ENCODE assay signal across 9 cellular contexts in genomic region chr7:128387663-128388485, GRCh38. TPM values are rescaled to one million over a fixed set of nuclear protein-coding genes. Genes with fewer than 3 reads are reported as not detected.
DNase-seq lines count a peak whose midpoint lies in the region; TF ChIP-seq lines count a peak whose summit lies in the region.
"Had no signal": no experiment of that assay in that cellular context is flagged by ENCODE, and none has a peak within 500 bp of the region (broad histone marks: within the 10 kb centered on the region; RNA-seq: fewer than 3 reads in every experiment).

No MANE protein-coding gene starts in this region.

- no peaks in the 10 kb centered on the region for H3K27me3 ChIP-seq in CD8-positive, alpha-beta memory T cell (ENCODE audit: insufficient read depth, low read length, poor library complexity, severe bottlenecking)
- H3K27me3 ChIP-seq in vagina = no peaks in the 10 kb centered on the region

- DNase-seq in CD8-positive, alpha-beta memory T cell = peak; percentile 42 to 69 (median 52)
- DNase-seq in GM20000 (ENCODE audit: low spot score) (peak; percentile 89), LHCN-M2 (ENCODE audit: low read depth) (peak; percentile 74), SK-MEL-5 (ENCODE audit: low read depth, low spot score) (peak; percentile 92), glutamatergic neuron (peak; percentile 91), posterior cingulate gyrus (peak; percentile 71 to 98 (median 88)), vagina (ENCODE audit: extremely low spot score in 2 of 2) (no peak)
- DNase-seq in activated naive CD4-positive, alpha-beta T cell treated with anti-CD3 and anti-CD28 coated beads for 36 hours = peak; percentile 80

- H3K4me1 Mint-ChIP-seq in CD8-positive, alpha-beta memory T cell = peaks cover 0 to 4% (median 0%) of the 10 kb centered on the region in 3 donors
- no peaks in the 10 kb centered on the region for H3K4me1 Mint-ChIP-seq in activated naive CD4-positive, alpha-beta T cell treated with anti-CD3 and anti-CD28 coated beads for 36 hours (ENCODE audit: low read depth)
- no peaks in the 10 kb centered on the region for H3K4me1 Mint-ChIP-seq in glutamatergic neuron (ENCODE audit: low read depth, unreplicated experiment)

- no peaks in the 10 kb centered on the region for H3K27me3 Mint-ChIP-seq in CD8-positive, alpha-beta memory T cell
- no peaks in the 10 kb centered on the region for H3K27me3 Mint-ChIP-seq in activated naive CD4-positive, alpha-beta T cell treated with anti-CD3 and anti-CD28 coated beads for 36 hours (ENCODE audit: low read depth)
- H3K27me3 Mint-ChIP-seq in glutamatergic neuron (ENCODE audit: unreplicated experiment) = peaks cover 3% of the 10 kb centered on the region

- H3K27ac ChIP-seq in CD8-positive, alpha-beta memory T cell (ENCODE audit: low read depth, low read length) = no peak overlapping the region
- no peak overlapping the region for H3K27ac ChIP-seq in vagina

- H3K4me3 Mint-ChIP-seq in CD8-positive, alpha-beta memory T cell = peak overlapping the region in 1 of 7 donors; percentile 36
- H3K4me3 Mint-ChIP-seq in activated naive CD4-positive, alpha-beta T cell treated with anti-CD3 and anti-CD28 coated beads for 36 hours = no peak overlapping the region
- peak overlapping the region; percentile 38 for H3K4me3 Mint-ChIP-seq in glutamatergic neuron (ENCODE audit: unreplicated experiment)

- H3K36me3 ChIP-seq in CD8-positive, alpha-beta memory T cell (ENCODE audit: insufficient read depth, low read length) = no peaks in the 10 kb centered on the region
- peaks cover 0 to 5% of the 10 kb centered on the region in 2 donors for H3K36me3 ChIP-seq in vagina

- no peak for TF ChIP-seq POLR2A in vagina (IDR thresholded peaks at IDR 0.05)

- intact Hi-C loops in activated naive CD4-positive, alpha-beta T cell treated with anti-CD3 and anti-CD28 coated beads for 36 hours (cut with micrococcal nuclease) = loop anchor here (1.0 to 5.0 kb wide), 2 partner anchors 39 to 41 kb away; no protein-coding TSS in a partner anchor
- intact Hi-C loops in posterior cingulate gyrus (cut with DNase I) = loop anchor here (1.0 kb wide), 1 partner anchor 41 kb away; no protein-coding TSS in a partner anchor
- intact Hi-C loops in vagina (cut with DNase I) = loop anchor here (5.0 kb wide), 1 partner anchor 41 kb away; no protein-coding TSS in a partner anchor

- in situ Hi-C loops in SK-MEL-5 (cut with HindIII; ENCODE audit: low pct_unique_long_range_greater_than_20kb, low sequenced_read_pairs) = no loop called here

- H3K9me3 Mint-ChIP-seq in CD8-positive, alpha-beta memory T cell = no peaks in the 10 kb centered on the region
- H3K9me3 Mint-ChIP-seq in activated naive CD4-positive, alpha-beta T cell treated with anti-CD3 and anti-CD28 coated beads for 36 hours = no peaks in the 10 kb centered on the region
- peaks cover 8% of the 10 kb centered on the region for H3K9me3 Mint-ChIP-seq in glutamatergic neuron (ENCODE audit: unreplicated experiment)

- peak overlapping the region in 1 of 8 donors; percentile 24 for H3K27ac Mint-ChIP-seq in CD8-positive, alpha-beta memory T cell
- no peak overlapping the region for H3K27ac Mint-ChIP-seq in activated naive CD4-positive, alpha-beta T cell treated with anti-CD3 and anti-CD28 coated beads for 36 hours
- H3K27ac Mint-ChIP-seq in glutamatergic neuron (ENCODE audit: unreplicated experiment) = no peak overlapping the region

- CTCF ChIA-PET in CD8-positive, alpha-beta memory T cell (lab: Charles Lee) = interaction anchor here (0.7 to 6.9 kb wide), 20 partner anchors 9 to 680 kb away, joined by 3 to 53 read pairs (median 5); partner anchors contain the start of gene RBM28
- CTCF ChIA-PET in activated naive CD4-positive, alpha-beta T cell treated with anti-CD3 and anti-CD28 coated beads for 36 hours (lab: Charles Lee) = interaction anchor here (0.5 to 11.9 kb wide), 24 partner anchors 10 to 1368 kb away, joined by 3 to 297 read pairs (median 6); partner anchors contain the start of gene RBM28

- no peaks in the 10 kb centered on the region for H3K4me1 ChIP-seq in CD8-positive, alpha-beta memory T cell (ENCODE audit: insufficient read depth, low read length)
- peaks cover 5% of the 10 kb centered on the region for H3K4me1 ChIP-seq in vagina

- POLR2A ChIA-PET in CD8-positive, alpha-beta memory T cell (lab: Charles Lee) = no interaction called here

- peaks cover 0 to 11% (median 0%) of the 10 kb centered on the region in 3 donors for H3K36me3 Mint-ChIP-seq in CD8-positive, alpha-beta memory T cell
- H3K36me3 Mint-ChIP-seq in activated naive CD4-positive, alpha-beta T cell treated with anti-CD3 and anti-CD28 coated beads for 36 hours (ENCODE audit: low read depth) = peaks cover 2% of the 10 kb centered on the region
- no peaks in the 10 kb centered on the region for H3K36me3 Mint-ChIP-seq in glutamatergic neuron (ENCODE audit: unreplicated experiment)

- TF ChIP-seq CTCF in GM20000 (IDR thresholded peaks at IDR 0.05; ENCODE audit: extremely low read depth, missing control alignments) (peak; percentile 80), glutamatergic neuron (IDR thresholded peaks at IDR 0.05; ENCODE audit: partially characterized antibody, unreplicated experiment) (peak; percentile 77), vagina (IDR thresholded peaks at IDR 0.05) (peak; percentile 63 to 75 (median 72))

- no peak overlapping the region for H3K4me3 ChIP-seq in CD8-positive, alpha-beta memory T cell (ENCODE audit: low read length)
- H3K4me3 ChIP-seq in vagina = no peak overlapping the region

- no peaks in the 10 kb centered on the region for H3K9me3 ChIP-seq in CD8-positive, alpha-beta memory T cell (ENCODE audit: low read length)
- no peaks in the 10 kb centered on the region for H3K9me3 ChIP-seq in vagina

RNA-seq across cellular contexts. Expression of gene IMPDH1, which starts 21.9 kb away (rescaled TPM):
- 10 to 100 TPM; 69.1 to 70.4 TPM for total RNA-seq in CD8-positive, alpha-beta memory T cell
- 48.3 TPM for polyA plus RNA-seq in CD8-positive, alpha-beta memory T cell
- total RNA-seq in LHCN-M2 (2014; rRNA removed) (53.5 and 53.7 TPM in 2 replicates), glutamatergic neuron (ENCODE audit: unreplicated experiment) (81.7 TPM), vagina (52.3 TPM)
- polyA plus RNA-seq in LHCN-M2 (2012) = 44.6 TPM
- 64.3 and 68.3 TPM in 2 replicates for total RNA-seq in SK-MEL-5 (2014; rRNA removed; shearing (Covaris generic))
- polyA plus RNA-seq in SK-MEL-5 (2015; cell fraction: cytosol; rRNA removed) = 110 and 121 TPM in 2 replicates
- 112 and 130 TPM in 2 replicates for polyA plus RNA-seq in SK-MEL-5 (2015; cell fraction: nucleus; rRNA removed)
- 10 to 100 TPM; 44.3 to 45.9 TPM for total RNA-seq in activated naive CD4-positive, alpha-beta T cell treated with anti-CD3 and anti-CD28 coated beads for 36 hours

RNA-seq across cellular contexts. Expression of gene PRRT4, which starts 26.4 kb away (rescaled TPM):
- under 1 TPM; 0.22 to 0.35 TPM for total RNA-seq in CD8-positive, alpha-beta memory T cell
- 0.09 TPM for polyA plus RNA-seq in CD8-positive, alpha-beta memory T cell
- 0.80 TPM in 1 of 2 replicates, not detected in the other for total RNA-seq in LHCN-M2 (2014; rRNA removed)
- 0.12 TPM for polyA plus RNA-seq in LHCN-M2 (2012)
- 0.37 and 0.85 TPM in 2 replicates for total RNA-seq in SK-MEL-5 (2014; rRNA removed; shearing (Covaris generic))
- 3.1 and 4.1 TPM in 2 replicates for polyA plus RNA-seq in SK-MEL-5 (2015; cell fraction: cytosol; rRNA removed)
- polyA plus RNA-seq in SK-MEL-5 (2015; cell fraction: nucleus; rRNA removed) = 10.4 and 19.5 TPM in 2 replicates
- under 1 TPM in 1 of 2 experiments, not detected in 1; 0.40 TPM for total RNA-seq in activated naive CD4-positive, alpha-beta T cell treated with anti-CD3 and anti-CD28 coated beads for 36 hours
- total RNA-seq in glutamatergic neuron (ENCODE audit: unreplicated experiment) = not detected
- 7.6 TPM for total RNA-seq in vagina
- total RNA-seq: T-helper 1 cell treated with Interleukin-12 subunit alpha and Interleukin-12 subunit beta and Interleukin-4 antibody, amounts not matched to agents 30 ng/mL and 1 ng/mL, for 36 hours had no signal

RNA-seq across cellular contexts. Expression of gene RBM28, which starts 44.2 kb away (rescaled TPM):
- total RNA-seq in CD8-positive, alpha-beta memory T cell = 10 to 100 TPM; 77.7 to 77.8 TPM
- 10.0 TPM for polyA plus RNA-seq in CD8-positive, alpha-beta memory T cell
- total RNA-seq in LHCN-M2 (2014; rRNA removed) (24.1 and 29.3 TPM in 2 replicates), glutamatergic neuron (ENCODE audit: unreplicated experiment) (53.2 TPM), vagina (20.9 TPM)
- 30.5 TPM for polyA plus RNA-seq in LHCN-M2 (2012)
- total RNA-seq in SK-MEL-5 (2014; rRNA removed; shearing (Covaris generic)) = 51.5 and 52.7 TPM in 2 replicates
- 55.1 and 55.7 TPM in 2 replicates for polyA plus RNA-seq in SK-MEL-5 (2015; cell fraction: cytosol; rRNA removed)
- polyA plus RNA-seq in SK-MEL-5 (2015; cell fraction: nucleus; rRNA removed) = 290 and 296 TPM in 2 replicates
- total RNA-seq in activated naive CD4-positive, alpha-beta T cell treated with anti-CD3 and anti-CD28 coated beads for 36 hours = 10 to 100 TPM; 51.9 to 53.2 TPM

Comparison
In these comparisons a context has a peak if more than half of its experiments do, and no peak if none do; other contexts are left out.
1. DNase-seq: peak in CD8-positive, alpha-beta memory T cell (5 of 5), GM20000 (single experiment), LHCN-M2 (single experiment), SK-MEL-5 (single experiment), activated naive CD4-positive, alpha-beta T cell treated with anti-CD3 and anti-CD28 coated beads for 36 hours (single experiment), glutamatergic neuron (single experiment) and posterior cingulate gyrus (10 of 10); none in vagina (0 of 2).
2. Peak in every context shown above with its lines, with median percentiles within 50 percentile points of each other: CTCF ChIP-seq.